ENCODE assay signal across 10 cellular contexts in the genomic region with DNA sequence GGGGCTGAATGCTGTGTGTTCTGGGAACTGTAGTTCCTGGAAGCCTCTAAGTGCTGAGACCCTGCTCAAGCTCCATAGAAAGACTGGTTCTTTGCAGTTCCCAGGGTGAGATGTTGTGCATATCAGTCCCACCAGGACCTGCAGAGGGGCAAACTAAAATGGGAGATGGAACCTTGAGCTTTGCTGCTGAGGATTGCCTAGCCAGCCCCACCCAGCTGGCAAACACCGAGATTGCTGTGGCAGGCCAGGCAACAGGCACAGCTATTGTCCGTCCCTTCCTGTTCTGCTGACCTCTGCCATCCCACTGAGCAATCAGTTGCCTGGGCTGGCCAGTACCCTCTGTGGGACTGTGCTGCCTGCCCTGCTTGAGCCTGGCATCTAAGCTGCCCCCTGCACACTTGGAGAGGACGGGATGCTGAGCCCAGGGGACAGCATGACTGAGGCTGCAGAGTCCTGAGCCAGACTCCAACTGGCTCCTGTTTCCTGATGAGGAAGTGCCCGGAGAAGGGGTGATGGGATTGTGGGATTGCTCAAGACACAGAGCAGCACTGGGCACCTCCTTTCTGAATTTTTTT. TPM values are rescaled to one million over a fixed set of nuclear protein-coding genes. Genes with fewer than 3 reads are reported as not detected.
DNase-seq lines count a peak whose midpoint lies in the region; ATAC-seq and TF ChIP-seq lines count a peak whose summit lies in the region.
"Had no signal": no experiment of that assay in that cellular context is flagged by ENCODE, and none has a peak within 500 bp of the region (broad histone marks: within the 10 kb centered on the region; RNA-seq: fewer than 3 reads in every experiment).

No MANE protein-coding gene starts in this region.

- intact Hi-C loops in stomach (cut with DNase I; ENCODE audit: low total_unique reads): no loop called here

- TF ChIP-seq EP300 in stomach (IDR thresholded peaks at IDR 0.05): no peak

- ATAC-seq in left lobe of liver (peak; percentile 65), HG03095 (IDR thresholded peaks at IDR 0.05; ENCODE audit: unreplicated experiment) (no peak)

- peaks cover 1% of the 10 kb centered on the region for H3K36me3 Mint-ChIP-seq in T-helper 2 cell treated with Interferon-gamma antibody and Interleukin-4, amounts not matched to agents 5 μg/mL and 100 μg/mL, for 36 hours (ENCODE audit: low read depth)
- H3K36me3 Mint-ChIP-seq in activated CD4-positive, alpha-beta memory T cell treated with anti-CD3 and anti-CD28 coated beads, Interleukin-2, amount 10 ng/mL, durations not matched to agents 7 days and 5 days (ENCODE audit: low read depth): peaks cover 9% of the 10 kb centered on the region
- H3K36me3 Mint-ChIP-seq in glutamatergic neuron (ENCODE audit: unreplicated experiment): no peaks in the 10 kb centered on the region

- POLR2A ChIA-PET in activated CD4-positive, alpha-beta memory T cell treated with anti-CD3 and anti-CD28 coated beads, Interleukin-2, amount 10 ng/mL, durations not matched to agents 7 days and 5 days (lab: Charles Lee): interaction anchor here (1.9 to 16.0 kb wide), 3 partner anchors 9 to 23 kb away, joined by 10 to 316 read pairs (median 14); a partner anchor contains a TSS

- no peak overlapping the region for H3K27ac Mint-ChIP-seq in T-helper 2 cell treated with Interferon-gamma antibody and Interleukin-4, amounts not matched to agents 5 μg/mL and 100 μg/mL, for 36 hours
- no peak overlapping the region for H3K27ac Mint-ChIP-seq in activated CD4-positive, alpha-beta memory T cell treated with anti-CD3 and anti-CD28 coated beads, Interleukin-2, amount 10 ng/mL, durations not matched to agents 7 days and 5 days
- H3K27ac Mint-ChIP-seq in glutamatergic neuron (ENCODE audit: unreplicated experiment): no peak overlapping the region

- H3K4me1 Mint-ChIP-seq in T-helper 2 cell treated with Interferon-gamma antibody and Interleukin-4, amounts not matched to agents 5 μg/mL and 100 μg/mL, for 36 hours (ENCODE audit: low read depth): peaks cover 18% of the 10 kb centered on the region
- peaks cover 25% of the 10 kb centered on the region for H3K4me1 Mint-ChIP-seq in activated CD4-positive, alpha-beta memory T cell treated with anti-CD3 and anti-CD28 coated beads, Interleukin-2, amount 10 ng/mL, durations not matched to agents 7 days and 5 days
- peaks cover 6% of the 10 kb centered on the region for H3K4me1 Mint-ChIP-seq in glutamatergic neuron (ENCODE audit: low read depth, unreplicated experiment)

- WGBS in stomach, 5 donors: 22 to 46% (median 33%) methylated on average over 3 to 4 of the region's 4 CpGs

- H3K4me3 ChIP-seq in stomach: peak overlapping the region in 1 of 4 donors; percentile 1

- peak overlapping the region; percentile 75 for H3K4me3 Mint-ChIP-seq in T-helper 2 cell treated with Interferon-gamma antibody and Interleukin-4, amounts not matched to agents 5 μg/mL and 100 μg/mL, for 36 hours
- H3K4me3 Mint-ChIP-seq in activated CD4-positive, alpha-beta memory T cell treated with anti-CD3 and anti-CD28 coated beads, Interleukin-2, amount 10 ng/mL, durations not matched to agents 7 days and 5 days: peak overlapping the region; percentile 67
- H3K4me3 Mint-ChIP-seq in glutamatergic neuron (ENCODE audit: unreplicated experiment): no peak overlapping the region

- no peak for TF ChIP-seq POLR2A in stomach (IDR thresholded peaks at IDR 0.05)

- CTCF ChIA-PET in activated CD4-positive, alpha-beta memory T cell treated with anti-CD3 and anti-CD28 coated beads, Interleukin-2, amount 10 ng/mL, durations not matched to agents 7 days and 5 days (lab: Charles Lee): interaction anchor here (0.6 to 4.5 kb wide), 4 partner anchors 8 to 361 kb away, joined by 3 to 35 read pairs (median 6); a partner anchor contains a TSS

- TF ChIP-seq CTCF in stomach (IDR thresholded peaks at IDR 0.05) (no peak), glutamatergic neuron (IDR thresholded peaks at IDR 0.05; ENCODE audit: partially characterized antibody, unreplicated experiment) (no peak)

- no peaks in the 10 kb centered on the region for H3K9me3 Mint-ChIP-seq in T-helper 2 cell treated with Interferon-gamma antibody and Interleukin-4, amounts not matched to agents 5 μg/mL and 100 μg/mL, for 36 hours
- H3K9me3 Mint-ChIP-seq in activated CD4-positive, alpha-beta memory T cell treated with anti-CD3 and anti-CD28 coated beads, Interleukin-2, amount 10 ng/mL, durations not matched to agents 7 days and 5 days: no peaks in the 10 kb centered on the region
- H3K9me3 Mint-ChIP-seq in glutamatergic neuron (ENCODE audit: unreplicated experiment): peaks cover 2% of the 10 kb centered on the region

- no peaks in the 10 kb centered on the region for H3K9me3 ChIP-seq in stomach

- no peaks in the 10 kb centered on the region for H3K27me3 ChIP-seq in stomach

- H3K36me3 ChIP-seq in stomach: peaks cover 0 to 6% (median 2%) of the 10 kb centered on the region in 4 donors

- peaks cover 27 to 50% (median 44%) of the 10 kb centered on the region in 4 donors for H3K4me1 ChIP-seq in stomach

- peaks cover 2% of the 10 kb centered on the region for H3K27me3 Mint-ChIP-seq in T-helper 2 cell treated with Interferon-gamma antibody and Interleukin-4, amounts not matched to agents 5 μg/mL and 100 μg/mL, for 36 hours (ENCODE audit: low read depth)
- peaks cover 3% of the 10 kb centered on the region for H3K27me3 Mint-ChIP-seq in activated CD4-positive, alpha-beta memory T cell treated with anti-CD3 and anti-CD28 coated beads, Interleukin-2, amount 10 ng/mL, durations not matched to agents 7 days and 5 days
- H3K27me3 Mint-ChIP-seq in glutamatergic neuron (ENCODE audit: unreplicated experiment): peaks cover 5% of the 10 kb centered on the region

- no peak for DNase-seq in T-helper 2 cell treated with Interferon-gamma antibody and Interleukin-4, amounts not matched to agents 5 μg/mL and 100 μg/mL, for 36 hours (ENCODE audit: low spot score)
- DNase-seq in T-helper 2 cell (no peak), left lobe of liver (ENCODE audit: low spot score) (peak; percentile 74), stomach (peak; percentile 66), cortex of kidney (lab: John Stamatoyannopoulos, UW) (no peak), glutamatergic neuron (no peak)
- DNase-seq in activated CD4-positive, alpha-beta memory T cell treated with anti-CD3 and anti-CD28 coated beads, Interleukin-2, amount 10 ng/mL, durations not matched to agents 7 days and 5 days: no peak
- DNase-seq: activated T-cell treated with anti-CD3 and anti-CD28 coated beads, Interleukin-2, amount 50 U/mL, for 1 hour; NCI-H1694 had no signal

- H3K27ac ChIP-seq in stomach: peak overlapping the region; percentile 77 to 89 (median 88)

RNA-seq across cellular contexts. Expression of a gene that starts 1.5 kb away (rescaled TPM):
- 10 to 100 TPM; 39.8 to 40.0 TPM for total RNA-seq in activated CD4-positive, alpha-beta memory T cell treated with anti-CD3 and anti-CD28 coated beads, Interleukin-2, amount 10 ng/mL, durations not matched to agents 7 days and 5 days
- total RNA-seq in left lobe of liver: 28.2 TPM
- 100 to 1,000 TPM in 4 of 5 donors, 10 to 100 TPM in 1; 73.3 to 662 (median 174) TPM for total RNA-seq in stomach
- 100 to 1,000 TPM in 2 of 3 donors, 10 to 100 TPM in 1; 98.9 to 126 (median 102) TPM for polyA plus RNA-seq in stomach
- total RNA-seq in glutamatergic neuron (ENCODE audit: unreplicated experiment): 53.4 TPM

RNA-seq across cellular contexts. Expression of a gene that starts 20.8 kb away (rescaled TPM):
- total RNA-seq in activated CD4-positive, alpha-beta memory T cell treated with anti-CD3 and anti-CD28 coated beads, Interleukin-2, amount 10 ng/mL, durations not matched to agents 7 days and 5 days: 100 to 1,000 TPM; 108 to 114 TPM
- total RNA-seq in left lobe of liver (70.7 TPM), stomach (10 to 100 TPM in 4 of 5 donors, 1 to 10 TPM in 1; 9.9 to 62.6 (median 33.0) TPM), glutamatergic neuron (ENCODE audit: unreplicated experiment) (53.9 TPM)
- polyA plus RNA-seq in stomach: 10 to 100 TPM; 74.9 to 85.8 (median 80.9) TPM

RNA-seq across cellular contexts. Expression of a gene that starts 22.3 kb away (rescaled TPM):
- total RNA-seq in activated CD4-positive, alpha-beta memory T cell treated with anti-CD3 and anti-CD28 coated beads, Interleukin-2, amount 10 ng/mL, durations not matched to agents 7 days and 5 days: 1 to 10 TPM in 1 of 2 experiments, under 1 TPM in 1; 0.93 to 1.3 TPM
- total RNA-seq in left lobe of liver (0.13 TPM), stomach (1 to 10 TPM in 2 of 5 donors, not detected in 3; 1.2 to 3.3 TPM), glutamatergic neuron (ENCODE audit: unreplicated experiment) (2.0 TPM)
- 1 to 10 TPM in 2 of 3 donors, not detected in 1; 1.4 to 3.4 TPM for polyA plus RNA-seq in stomach

RNA-seq across cellular contexts. Expression of a gene that starts 32.0 kb away (rescaled TPM):
- total RNA-seq in activated CD4-positive, alpha-beta memory T cell treated with anti-CD3 and anti-CD28 coated beads, Interleukin-2, amount 10 ng/mL, durations not matched to agents 7 days and 5 days: 100 to 1,000 TPM; 171 to 178 TPM
- total RNA-seq in left lobe of liver (101 TPM), stomach (10 to 100 TPM; 10.5 to 90.4 (median 54.0) TPM), glutamatergic neuron (ENCODE audit: unreplicated experiment) (102 TPM)
- polyA plus RNA-seq in stomach: 100 to 1,000 TPM; 114 to 266 (median 166) TPM

Comparison
In these comparisons a context has a peak if more than half of its experiments do, and no peak if none do; other contexts are left out.
1. DNase-seq: peak in left lobe of liver (single experiment) and stomach (single experiment); none in T-helper 2 cell treated with Interferon-gamma antibody and Interleukin-4, amounts not matched to agents 5 μg/mL and 100 μg/mL, for 36 hours (single experiment), T-helper 2 cell (0 of 5), activated CD4-positive, alpha-beta memory T cell treated with anti-CD3 and anti-CD28 coated beads, Interleukin-2, amount 10 ng/mL, durations not matched to agents 7 days and 5 days (single experiment), cortex of kidney (single experiment) and glutamatergic neuron (single experiment).